2 cellular contexts compared by ENCODE assay signal in genomic region chr17:80503921-80504320, GRCh38.
TF ChIP-seq lines count a peak whose summit lies in the region.

No MANE protein-coding gene starts in this region.

TF ChIP-seq in HEK293, 187 proteins besides CTCF, POLR2A, EP300 and RAD21 (continues in another document):
- TF ChIP-seq PATZ1 (tag by site-specific recombination; IDR thresholded peaks at IDR 0.05) (no peak), EGR2 (tag by site-specific recombination; IDR thresholded peaks at IDR 0.05; ENCODE audit: low read depth) (peak; percentile 55; the same call in 1 of the 2 replicates), HOXC10 (CRISPR knock-in tag; IDR thresholded peaks at IDR 0.05) (no peak), ZNF366 (tag by site-specific recombination; conservative IDR thresholded peaks at IDR 0.05) (peak; percentile 100), ZNF398 (tag by site-specific recombination; IDR thresholded peaks at IDR 0.05) (no peak), ZNF530 (tag by site-specific recombination; IDR thresholded peaks at IDR 0.05; ENCODE audit: low read depth) (no peak), ZBTB48 (tag by site-specific recombination; IDR thresholded peaks at IDR 0.05) (no peak), ZNF146 (tag by site-specific recombination; IDR thresholded peaks at IDR 0.05) (no peak), ZNF211 (tag by site-specific recombination; IDR thresholded peaks at IDR 0.05; ENCODE audit: low read depth) (no peak), ZNF202 (tag by site-specific recombination; IDR thresholded peaks at IDR 0.05; ENCODE audit: borderline replicate concordance) (no peak), ZBTB10 (tag by site-specific recombination; IDR thresholded peaks at IDR 0.05) (no peak), HOXA7 (CRISPR knock-in tag; IDR thresholded peaks at IDR 0.05; ENCODE audit: borderline replicate concordance) (no peak), TSHZ1 (tag by site-specific recombination; IDR thresholded peaks at IDR 0.05; ENCODE audit: borderline replicate concordance) (no peak)

TF ChIP-seq in IMR-90, 13 proteins besides CTCF, POLR2A, EP300 and RAD21:
- no peak for TF ChIP-seq SMC3 (IDR thresholded peaks at IDR 0.05; ENCODE audit: low read depth, low read length)
- TF ChIP-seq NFE2L2 (IDR thresholded peaks at IDR 0.05; ENCODE audit: low read depth, low read length), result no peak
- TF ChIP-seq USF2 (IDR thresholded peaks at IDR 0.05; ENCODE audit: low read depth, low read length), result no peak
- no peak for TF ChIP-seq MXI1 (IDR thresholded peaks at IDR 0.05; ENCODE audit: borderline replicate concordance, low read depth, low read length)
- TF ChIP-seq RCOR1 (IDR thresholded peaks at IDR 0.05; ENCODE audit: insufficient replicate concordance, low read length), result no peak
- TF ChIP-seq CEBPB (IDR thresholded peaks at IDR 0.05; ENCODE audit: low read depth, low read length), result no peak
- no peak for TF ChIP-seq MAFK (IDR thresholded peaks at IDR 0.05; ENCODE audit: low read depth, low read length)
- no peak for TF ChIP-seq MAZ (IDR thresholded peaks at IDR 0.05; ENCODE audit: borderline replicate concordance, low read depth, low read length)
- no peak for TF ChIP-seq RFX5 (IDR thresholded peaks at IDR 0.05; ENCODE audit: low read depth, low read length)
- TF ChIP-seq BHLHE40 (IDR thresholded peaks at IDR 0.05; ENCODE audit: low read depth, low read length), result no peak
- no peak for TF ChIP-seq FOS (IDR thresholded peaks at IDR 0.05; ENCODE audit: low read depth, low read length)
- no peak for TF ChIP-seq CHD1 (IDR thresholded peaks at IDR 0.05; ENCODE audit: low read depth, low read length)
- TF ChIP-seq ELK1 (IDR thresholded peaks at IDR 0.05; ENCODE audit: borderline replicate concordance, low read depth, low read length), result no peak
